In genomic region chr12:53492188-53492587, GRCh38 we compare ENCODE assay signal across 1 cellular context.
A peak's percentile ranks its signal among the peaks of the same experiment; 100 is the strongest.
TF ChIP-seq lines count a peak whose summit lies in the region.

No MANE protein-coding gene starts in this region.

TF ChIP-seq in HepG2, 621 proteins besides CTCF, POLR2A, EP300 and RAD21:
- TF ChIP-seq ZFP1 (CRISPR knock-in tag; IDR thresholded peaks at IDR 0.05) (0 out of 2 replicates have a peak, but pooled peaks have one; percentile 0), ZMAT3 (CRISPR knock-in tag; conservative IDR thresholded peaks at IDR 0.05) (0 out of 2 replicates have a peak, but pooled peaks have one; percentile 5), HOXA7 (CRISPR knock-in tag; IDR thresholded peaks at IDR 0.05) (no peak)
